In genomic region chr6:72741083-72741482, GRCh38 we compare ENCODE assay signal across 21 cellular contexts.
"Had no signal": no experiment of that assay in that cellular context is flagged by ENCODE, and none has a peak within 500 bp of the region (broad histone marks: within the 10 kb centered on the region; RNA-seq: fewer than 3 reads in every experiment).

No MANE protein-coding gene starts in this region.

- H3K9me3 ChIP-seq: lower lobe of right lung, ovary, sigmoid colon, transverse colon, vagina had no signal

- DNase-seq: activated CD4-positive, alpha-beta T cell treated with anti-CD3 and anti-CD28 coated beads, Interleukin-2, amount 50 U/mL, for 4 hours; activated CD4-positive, CD25-positive, alpha-beta regulatory T cell treated with anti-CD3 and anti-CD28 coated beads, Interleukin-2, amount 50 U/mL, for 72 hours; activated CD8-positive, alpha-beta memory T cell treated with anti-CD3 and anti-CD28 coated beads, Interleukin-2, amount 10 ng/mL, durations not matched to agents 7 days and 5 days; activated T-cell treated with anti-CD3 and anti-CD28 coated beads, Interleukin-2, amount 50 U/mL, for 1 hour; brain microvascular endothelial cell; cerebellar nuclear complex; effector memory CD8-positive, alpha-beta T cell; foreskin keratinocyte; head of caudate nucleus; left cardiac atrium; lower lobe of right lung; ovary; sigmoid colon; stimulated activated CD4-positive, alpha-beta T cell treated with anti-CD3 and anti-CD28 coated beads, Interleukin-1b, Interleukin-23, amount 100 ng/mL, for 48 hours; substantia nigra; T-cell; transverse colon had no signal

- H3K27ac ChIP-seq: brain microvascular endothelial cell, foreskin keratinocyte, lower lobe of right lung, neural progenitor cell, ovary, sigmoid colon, transverse colon, vagina had no signal

- H3K9ac ChIP-seq: neural progenitor cell had no signal

- H3K4me1 ChIP-seq: foreskin keratinocyte, lower lobe of right lung, neural progenitor cell, sigmoid colon, transverse colon, vagina had no signal

- H3K4me3 Mint-ChIP-seq: activated CD8-positive, alpha-beta memory T cell treated with anti-CD3 and anti-CD28 coated beads, Interleukin-2, amount 10 ng/mL, durations not matched to agents 7 days and 5 days; activated naive CD4-positive, alpha-beta T cell treated with anti-CD3 and anti-CD28 coated beads, Interleukin-2, amount 50 U/mL, for 24 hours; mesothelial cell of epicardium; neural progenitor cell; T-cell had no signal

- H3K27me3 Mint-ChIP-seq: activated CD8-positive, alpha-beta memory T cell treated with anti-CD3 and anti-CD28 coated beads, Interleukin-2, amount 10 ng/mL, durations not matched to agents 7 days and 5 days; activated naive CD4-positive, alpha-beta T cell treated with anti-CD3 and anti-CD28 coated beads, Interleukin-2, amount 50 U/mL, for 24 hours; effector memory CD8-positive, alpha-beta T cell; T-cell had no signal

- H3K36me3 Mint-ChIP-seq: mesothelial cell of epicardium, neural progenitor cell had no signal

- H3K27ac Mint-ChIP-seq: activated CD8-positive, alpha-beta memory T cell treated with anti-CD3 and anti-CD28 coated beads, Interleukin-2, amount 10 ng/mL, durations not matched to agents 7 days and 5 days; activated naive CD4-positive, alpha-beta T cell treated with anti-CD3 and anti-CD28 coated beads, Interleukin-2, amount 50 U/mL, for 24 hours; mesothelial cell of epicardium; neural progenitor cell; T-cell had no signal

- H3K4me2 ChIP-seq: neural progenitor cell had no signal

- H3K9me3 Mint-ChIP-seq: activated naive CD4-positive, alpha-beta T cell treated with anti-CD3 and anti-CD28 coated beads, Interleukin-2, amount 50 U/mL, for 24 hours; effector memory CD8-positive, alpha-beta T cell; mesothelial cell of epicardium; neural progenitor cell had no signal

- H3K4me3 ChIP-seq: lower lobe of right lung, neural progenitor cell, ovary, sigmoid colon, transverse colon, vagina had no signal

- H3K27me3 ChIP-seq: brain microvascular endothelial cell, foreskin keratinocyte, neural progenitor cell, ovary, sigmoid colon, transverse colon, vagina had no signal

- H3K36me3 ChIP-seq: brain microvascular endothelial cell, lower lobe of right lung, neural progenitor cell, ovary, sigmoid colon, transverse colon, vagina had no signal

- ATAC-seq: effector memory CD8-positive, alpha-beta T cell; foreskin keratinocyte; left cardiac atrium; lower lobe of right lung; T-cell had no signal
